ENCODE assay signal across 11 cellular contexts in the genomic region with DNA sequence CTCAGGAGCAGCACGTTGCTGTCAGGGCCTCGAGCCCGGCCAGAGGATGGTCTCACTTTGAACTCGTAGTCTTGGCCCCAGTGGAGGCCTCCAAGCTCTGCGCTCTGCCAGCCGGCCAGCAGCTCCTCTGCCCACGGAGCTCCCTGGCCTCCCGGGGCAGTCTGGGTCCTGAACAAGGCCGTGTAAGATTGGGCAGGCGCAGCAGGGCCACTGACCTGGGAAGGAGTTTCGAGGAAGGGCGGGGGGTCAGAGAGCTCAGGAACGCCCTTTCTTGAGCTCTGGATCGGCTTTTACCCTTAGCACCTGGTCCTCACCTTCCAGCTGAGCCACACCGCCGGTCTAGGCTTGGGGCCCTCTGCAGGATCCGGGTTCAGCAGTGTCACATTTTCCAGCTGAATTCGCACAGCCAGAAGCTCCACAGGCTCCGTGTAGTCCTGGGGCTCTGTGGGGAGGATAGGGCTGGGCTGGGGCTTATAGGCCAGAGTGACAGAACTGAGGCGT. TPM values are rescaled to one million over a fixed set of nuclear protein-coding genes. Genes with fewer than 3 reads are reported as not detected.
DNase-seq lines count a peak whose midpoint lies in the region; ATAC-seq, FAIRE-seq and TF ChIP-seq lines count a peak whose summit lies in the region.
"Had no signal": no experiment of that assay in that cellular context is flagged by ENCODE, and none has a peak within 500 bp of the region (broad histone marks: within the 10 kb centered on the region; RNA-seq: fewer than 3 reads in every experiment).

No MANE protein-coding gene starts in this region.

- H3K9me3 ChIP-seq in HepG2 (ENCODE audit: low read length): no peaks in the 10 kb centered on the region
- H3K9me3 ChIP-seq: mucosa of descending colon had no signal

- TF ChIP-seq CTCF in HepG2 (CRISPR knock-in tag; IDR thresholded peaks at IDR 0.05): no peak

- no peak; the same call in 2 of the 3 replicates for ATAC-seq in HepG2
- no peak for ATAC-seq in GM18870 (IDR thresholded peaks at IDR 0.05; ENCODE audit: unreplicated experiment)
- ATAC-seq: activated naive CD8-positive, alpha-beta T cell treated with anti-CD3 and anti-CD28 coated beads, Interleukin-2, amount 50 U/mL, for 24 hours; mucosa of descending colon; PC-3; stimulated activated memory B cell treated with anti-CD40 and anti-IgM and Interleukin-4, amounts not matched to agents 10 μg/mL and 1 μg/mL and 100 μg/mL, for 72 hours had no signal

- no peak for FAIRE-seq in HepG2 (lab: Jason Lieb, UNC)

- POLR2A ChIA-PET in HepG2 (lab: Yijun Ruan, JAX): no interaction called here
- POLR2A ChIA-PET in activated CD4-positive, alpha-beta memory T cell treated with anti-CD3 and anti-CD28 coated beads, Interleukin-2, amount 10 ng/mL, durations not matched to agents 7 days and 5 days (lab: Charles Lee): no interaction called here

- peak; percentile 1 for DNase-seq in GM03348 (ENCODE audit: low spot score)
- no peak for DNase-seq in HepG2 (ENCODE audit: low spot score)
- DNase-seq in activated CD4-positive, alpha-beta memory T cell treated with anti-CD3 and anti-CD28 coated beads, Interleukin-2, amount 10 ng/mL, durations not matched to agents 7 days and 5 days: no peak
- DNase-seq: activated naive CD8-positive, alpha-beta T cell treated with anti-CD3 and anti-CD28 coated beads, Interleukin-2, amount 50 U/mL, for 24 hours; mucosa of descending colon; NCI-H146; NCI-H510A; PC-3 had no signal

- H3K4me1 Mint-ChIP-seq in activated CD4-positive, alpha-beta memory T cell treated with anti-CD3 and anti-CD28 coated beads, Interleukin-2, amount 10 ng/mL, durations not matched to agents 7 days and 5 days: peaks cover 7% of the 10 kb centered on the region
- H3K4me1 Mint-ChIP-seq: activated naive CD8-positive, alpha-beta T cell treated with anti-CD3 and anti-CD28 coated beads, Interleukin-2, amount 50 U/mL, for 24 hours; stimulated activated memory B cell treated with anti-CD40 and anti-IgM and Interleukin-4, amounts not matched to agents 10 μg/mL and 1 μg/mL and 100 μg/mL, for 72 hours had no signal

- CTCF ChIA-PET in HepG2 (lab: Yijun Ruan, JAX; ENCODE audit: low intra/inter-chr PET ratio, low total read pairs): no interaction called here
- CTCF ChIA-PET in activated CD4-positive, alpha-beta memory T cell treated with anti-CD3 and anti-CD28 coated beads, Interleukin-2, amount 10 ng/mL, durations not matched to agents 7 days and 5 days (lab: Charles Lee): no interaction called here

- no TSS peak for BruUV-seq in HepG2 (replicated peaks; lab: Mats Ljungman, UMichigan)

- no peaks in the 10 kb centered on the region for H3K9me3 Mint-ChIP-seq in activated CD4-positive, alpha-beta memory T cell treated with anti-CD3 and anti-CD28 coated beads, Interleukin-2, amount 10 ng/mL, durations not matched to agents 7 days and 5 days
- H3K9me3 Mint-ChIP-seq: activated naive CD8-positive, alpha-beta T cell treated with anti-CD3 and anti-CD28 coated beads, Interleukin-2, amount 50 U/mL, for 24 hours; IgD-negative memory B cell; stimulated activated memory B cell treated with anti-CD40 and anti-IgM and Interleukin-4, amounts not matched to agents 10 μg/mL and 1 μg/mL and 100 μg/mL, for 72 hours had no signal

- WGBS in HepG2 (ENCODE audit: low lambda C conversion rate): 51% methylated on average over 8 of the region's 20 CpGs

- in situ Hi-C loops in HepG2 (cut with HindIII; ENCODE audit: extremely low pct_ligation_motif_present, low pct_unique_long_range_greater_than_20kb): no loop called here

- intact Hi-C loops in HepG2 (cut with micrococcal nuclease; ENCODE audit: unreplicated experiment): no loop called here

- H3K27ac Mint-ChIP-seq in activated CD4-positive, alpha-beta memory T cell treated with anti-CD3 and anti-CD28 coated beads, Interleukin-2, amount 10 ng/mL, durations not matched to agents 7 days and 5 days: no peak overlapping the region
- H3K27ac Mint-ChIP-seq: activated naive CD8-positive, alpha-beta T cell treated with anti-CD3 and anti-CD28 coated beads, Interleukin-2, amount 50 U/mL, for 24 hours; IgD-negative memory B cell; stimulated activated memory B cell treated with anti-CD40 and anti-IgM and Interleukin-4, amounts not matched to agents 10 μg/mL and 1 μg/mL and 100 μg/mL, for 72 hours had no signal

- TF ChIP-seq EP300 in HepG2 (IDR thresholded peaks at IDR 0.05; ENCODE audit: low read depth in 2 of 2, low read length in 2 of 2) (no peak), HepG2 (CRISPR knock-in tag; IDR thresholded peaks at IDR 0.05; ENCODE audit: borderline replicate concordance) (no peak)

- no peaks in the 10 kb centered on the region for H4K20me1 ChIP-seq in HepG2 (ENCODE audit: insufficient read depth, low read length)

- H3K4me1 ChIP-seq in HepG2 (ENCODE audit: insufficient read depth, low read length): peaks cover 62% of the 10 kb centered on the region

- H3K36me3 Mint-ChIP-seq in activated CD4-positive, alpha-beta memory T cell treated with anti-CD3 and anti-CD28 coated beads, Interleukin-2, amount 10 ng/mL, durations not matched to agents 7 days and 5 days (ENCODE audit: low read depth): no peaks in the 10 kb centered on the region
- H3K36me3 Mint-ChIP-seq: stimulated activated memory B cell treated with anti-CD40 and anti-IgM and Interleukin-4, amounts not matched to agents 10 μg/mL and 1 μg/mL and 100 μg/mL, for 72 hours had no signal

- no peak overlapping the region for H2AFZ ChIP-seq in HepG2 (ENCODE audit: low read length)

- H3K27me3 Mint-ChIP-seq in activated CD4-positive, alpha-beta memory T cell treated with anti-CD3 and anti-CD28 coated beads, Interleukin-2, amount 10 ng/mL, durations not matched to agents 7 days and 5 days: peaks cover 14% of the 10 kb centered on the region

- no peak overlapping the region for H3K27ac ChIP-seq in HepG2 (ENCODE audit: extremely low read length, insufficient read depth, low read length)

- TF ChIP-seq RAD21 in HepG2 (CRISPR knock-in tag; IDR thresholded peaks at IDR 0.05): no peak

- TF ChIP-seq POLR2A in HepG2 (IDR thresholded peaks at IDR 0.05; ENCODE audit: insufficient read depth in 1 of 2, low read depth in 2 of 2, low read length in 2 of 2): no peak

- H3K27me3 ChIP-seq in HepG2 (ENCODE audit: control insufficient read depth in 1 of 2, insufficient read depth in 2 of 2, low read length in 2 of 2): peaks cover 0 to 49% of the 10 kb centered on the region in 2 experiments; a peak in 4 of 5 replicates

- no peaks in the 10 kb centered on the region for H3K36me3 ChIP-seq in HepG2 (replicated peaks in 1 of 2; ENCODE audit: control insufficient read depth in 1 of 2, insufficient read depth in 2 of 2, low read length in 2 of 2)

- H3K4me3 Mint-ChIP-seq in activated CD4-positive, alpha-beta memory T cell treated with anti-CD3 and anti-CD28 coated beads, Interleukin-2, amount 10 ng/mL, durations not matched to agents 7 days and 5 days: no peak overlapping the region
- H3K4me3 Mint-ChIP-seq: activated naive CD8-positive, alpha-beta T cell treated with anti-CD3 and anti-CD28 coated beads, Interleukin-2, amount 50 U/mL, for 24 hours; IgD-negative memory B cell; stimulated activated memory B cell treated with anti-CD40 and anti-IgM and Interleukin-4, amounts not matched to agents 10 μg/mL and 1 μg/mL and 100 μg/mL, for 72 hours had no signal

- H3K9ac ChIP-seq in HepG2 (ENCODE audit: insufficient read depth, low read depth, low read length): no peak overlapping the region

- peak overlapping the region in 1 of 3 experiments; percentile 34; a peak in 1 of 6 replicates for H3K4me3 ChIP-seq in HepG2 (replicated peaks in 1 of 3; ENCODE audit: insufficient read depth in 1 of 3, low read depth in 2 of 3, low read length in 3 of 3)
- H3K4me3 ChIP-seq: mucosa of descending colon had no signal

- no peaks in the 10 kb centered on the region for H3K79me2 ChIP-seq in HepG2 (ENCODE audit: insufficient read depth, low read length)

- peak overlapping the region; percentile 67; the same call in 1 of the 2 replicates for H3K4me2 ChIP-seq in HepG2 (ENCODE audit: low read depth, low read length)

RNA-seq across cellular contexts. Expression of gene ROBO4, which starts 2.1 kb away (rescaled TPM):
- total RNA-seq in HepG2 (2016; rRNA removed; fragmentation: Illumina TruSeq; extraction: Trizol): 0.07 TPM in 1 of 2 replicates, not detected in the other
- not detected in 2 replicates for total RNA-seq in HepG2 (2016; cell fraction: cytosol; rRNA removed; fragmentation: Illumina TruSeq; extraction: Trizol; ENCODE audit: low read depth)
- not detected in 2 replicates for total RNA-seq in HepG2 (2016; cell fraction: insoluble cytoplasmic fraction; rRNA removed; fragmentation: Illumina TruSeq; extraction: Trizol)
- not detected in 2 replicates for total RNA-seq in HepG2 (2016; cell fraction: membrane; rRNA removed; fragmentation: Illumina TruSeq; extraction: Trizol)
- not detected in 2 replicates for total RNA-seq in HepG2 (2016; cell fraction: nucleus; rRNA removed; fragmentation: Illumina TruSeq; extraction: Trizol)
- polyA plus RNA-seq in HepG2 (2011; rRNA removed): 0.47 and 1.1 TPM in 2 replicates
- polyA plus RNA-seq in HepG2 (2011; cell fraction: cytosol; rRNA removed): 0.21 and 0.60 TPM in 2 replicates
- polyA plus RNA-seq in HepG2 (2011; cell fraction: nucleus; rRNA removed): 4.1 and 9.2 TPM in 2 replicates
- 2.2 and 2.4 TPM in 2 replicates for polyA plus RNA-seq in HepG2 (2012)
- polyA plus RNA-seq in HepG2 (2016; cell fraction: cytosol; fragmentation: Illumina TruSeq; extraction: Trizol; ENCODE audit: low read depth): not detected in 2 replicates
- polyA plus RNA-seq in HepG2 (2016; cell fraction: insoluble cytoplasmic fraction; fragmentation: Illumina TruSeq; extraction: Trizol; ENCODE audit: low read depth): not detected in 2 replicates
- polyA plus RNA-seq in HepG2 (2016; cell fraction: membrane; fragmentation: Illumina TruSeq; extraction: Trizol; ENCODE audit: low read depth): not detected in 2 replicates
- polyA plus RNA-seq in HepG2 (2016; cell fraction: nucleus; fragmentation: Illumina TruSeq; extraction: Trizol; ENCODE audit: insufficient read depth, low read depth): 0.51 and 0.55 TPM in 2 replicates
- polyA minus RNA-seq in HepG2 (2011; rRNA and poly(A)+ RNA removed; ENCODE audit: low replicate concordance): 6.3 TPM in 1 of 2 replicates, not detected in the other
- polyA minus RNA-seq in HepG2 (2011; cell fraction: cytosol; rRNA and poly(A)+ RNA removed): 2.1 and 2.7 TPM in 2 replicates
- 3.7 and 7.2 TPM in 2 replicates for polyA minus RNA-seq in HepG2 (2011; cell fraction: nucleus; rRNA and poly(A)+ RNA removed)
- not detected for total RNA-seq in activated CD4-positive, alpha-beta memory T cell treated with anti-CD3 and anti-CD28 coated beads, Interleukin-2, amount 10 ng/mL, durations not matched to agents 7 days and 5 days
- polyA plus RNA-seq: IgD-negative memory B cell had no signal

RNA-seq across cellular contexts. Expression of gene HEPN1, which starts 23.5 kb away (rescaled TPM):
- total RNA-seq in HepG2 (2016; rRNA removed; fragmentation: Illumina TruSeq; extraction: Trizol): not detected in 2 replicates
- not detected in 2 replicates for total RNA-seq in HepG2 (2016; cell fraction: cytosol; rRNA removed; fragmentation: Illumina TruSeq; extraction: Trizol; ENCODE audit: low read depth)
- total RNA-seq in HepG2 (2016; cell fraction: insoluble cytoplasmic fraction; rRNA removed; fragmentation: Illumina TruSeq; extraction: Trizol): not detected in 2 replicates
- total RNA-seq in HepG2 (2016; cell fraction: membrane; rRNA removed; fragmentation: Illumina TruSeq; extraction: Trizol): not detected in 2 replicates
- total RNA-seq in HepG2 (2016; cell fraction: nucleus; rRNA removed; fragmentation: Illumina TruSeq; extraction: Trizol): not detected in 2 replicates
- not detected in 2 replicates for polyA plus RNA-seq in HepG2 (2011; rRNA removed)
- polyA plus RNA-seq in HepG2 (2011; cell fraction: cytosol; rRNA removed): not detected in 2 replicates
- polyA plus RNA-seq in HepG2 (2011; cell fraction: nucleus; rRNA removed): not detected in 2 replicates
- 34.1 and 38.2 TPM in 2 replicates for polyA plus RNA-seq in HepG2 (2012)
- polyA plus RNA-seq in HepG2 (2016; cell fraction: cytosol; fragmentation: Illumina TruSeq; extraction: Trizol; ENCODE audit: low read depth): not detected in 2 replicates
- polyA plus RNA-seq in HepG2 (2016; cell fraction: insoluble cytoplasmic fraction; fragmentation: Illumina TruSeq; extraction: Trizol; ENCODE audit: low read depth): not detected in 2 replicates
- not detected in 2 replicates for polyA plus RNA-seq in HepG2 (2016; cell fraction: membrane; fragmentation: Illumina TruSeq; extraction: Trizol; ENCODE audit: low read depth)
- not detected in 2 replicates for polyA plus RNA-seq in HepG2 (2016; cell fraction: nucleus; fragmentation: Illumina TruSeq; extraction: Trizol; ENCODE audit: insufficient read depth, low read depth)
- polyA minus RNA-seq in HepG2 (2011; rRNA and poly(A)+ RNA removed; ENCODE audit: low replicate concordance): not detected in 2 replicates
- polyA minus RNA-seq in HepG2 (2011; cell fraction: cytosol; rRNA and poly(A)+ RNA removed): 0.70 TPM in 1 of 2 replicates, not detected in the other
- 0.26 TPM in 1 of 2 replicates, not detected in the other for polyA minus RNA-seq in HepG2 (2011; cell fraction: nucleus; rRNA and poly(A)+ RNA removed)
- not detected for total RNA-seq in activated CD4-positive, alpha-beta memory T cell treated with anti-CD3 and anti-CD28 coated beads, Interleukin-2, amount 10 ng/mL, durations not matched to agents 7 days and 5 days
- total RNA-seq: mucosa of descending colon, PC-3 had no signal
- polyA plus RNA-seq: IgD-negative memory B cell had no signal

RNA-seq across cellular contexts. Expression of gene ROBO3, which starts 30.3 kb away (rescaled TPM):
- 0.07 TPM in 1 of 2 replicates, not detected in the other for total RNA-seq in HepG2 (2016; rRNA removed; fragmentation: Illumina TruSeq; extraction: Trizol)
- total RNA-seq in HepG2 (2016; cell fraction: cytosol; rRNA removed; fragmentation: Illumina TruSeq; extraction: Trizol; ENCODE audit: low read depth): not detected in 2 replicates
- total RNA-seq in HepG2 (2016; cell fraction: insoluble cytoplasmic fraction; rRNA removed; fragmentation: Illumina TruSeq; extraction: Trizol): 0.28 TPM in 1 of 2 replicates, not detected in the other
- total RNA-seq in HepG2 (2016; cell fraction: membrane; rRNA removed; fragmentation: Illumina TruSeq; extraction: Trizol): 0.24 and 0.25 TPM in 2 replicates
- total RNA-seq in HepG2 (2016; cell fraction: nucleus; rRNA removed; fragmentation: Illumina TruSeq; extraction: Trizol): 0.44 and 0.96 TPM in 2 replicates
- 2.2 and 2.4 TPM in 2 replicates for polyA plus RNA-seq in HepG2 (2011; rRNA removed)
- 0.49 and 2.1 TPM in 2 replicates for polyA plus RNA-seq in HepG2 (2011; cell fraction: cytosol; rRNA removed)
- polyA plus RNA-seq in HepG2 (2011; cell fraction: nucleus; rRNA removed): 10.4 and 24.0 TPM in 2 replicates
- 2.3 and 3.0 TPM in 2 replicates for polyA plus RNA-seq in HepG2 (2012)
- 0.10 and 0.23 TPM in 2 replicates for polyA plus RNA-seq in HepG2 (2016; cell fraction: cytosol; fragmentation: Illumina TruSeq; extraction: Trizol; ENCODE audit: low read depth)
- 0.28 TPM in 1 of 2 replicates, not detected in the other for polyA plus RNA-seq in HepG2 (2016; cell fraction: insoluble cytoplasmic fraction; fragmentation: Illumina TruSeq; extraction: Trizol; ENCODE audit: low read depth)
- polyA plus RNA-seq in HepG2 (2016; cell fraction: membrane; fragmentation: Illumina TruSeq; extraction: Trizol; ENCODE audit: low read depth): 0.50 TPM in 1 of 2 replicates, not detected in the other
- polyA plus RNA-seq in HepG2 (2016; cell fraction: nucleus; fragmentation: Illumina TruSeq; extraction: Trizol; ENCODE audit: insufficient read depth, low read depth): 0.48 and 0.88 TPM in 2 replicates
- polyA minus RNA-seq in HepG2 (2011; rRNA and poly(A)+ RNA removed; ENCODE audit: low replicate concordance): 1.2 TPM in 1 of 2 replicates, not detected in the other
- not detected in 2 replicates for polyA minus RNA-seq in HepG2 (2011; cell fraction: cytosol; rRNA and poly(A)+ RNA removed)
- 1.2 and 1.7 TPM in 2 replicates for polyA minus RNA-seq in HepG2 (2011; cell fraction: nucleus; rRNA and poly(A)+ RNA removed)
- total RNA-seq in activated CD4-positive, alpha-beta memory T cell treated with anti-CD3 and anti-CD28 coated beads, Interleukin-2, amount 10 ng/mL, durations not matched to agents 7 days and 5 days: 1 to 10 TPM; 7.9 to 8.5 TPM
- polyA plus RNA-seq: IgD-negative memory B cell had no signal

RNA-seq across cellular contexts. Expression of gene HEPACAM, which starts 40.3 kb away (rescaled TPM):
- 58.5 and 66.9 TPM in 2 replicates for total RNA-seq in HepG2 (2016; rRNA removed; fragmentation: Illumina TruSeq; extraction: Trizol)
- total RNA-seq in HepG2 (2016; cell fraction: cytosol; rRNA removed; fragmentation: Illumina TruSeq; extraction: Trizol; ENCODE audit: low read depth): 17.6 and 18.7 TPM in 2 replicates
- total RNA-seq in HepG2 (2016; cell fraction: insoluble cytoplasmic fraction; rRNA removed; fragmentation: Illumina TruSeq; extraction: Trizol): 53.8 and 67.4 TPM in 2 replicates
- total RNA-seq in HepG2 (2016; cell fraction: membrane; rRNA removed; fragmentation: Illumina TruSeq; extraction: Trizol): 53.8 and 64.2 TPM in 2 replicates
- total RNA-seq in HepG2 (2016; cell fraction: nucleus; rRNA removed; fragmentation: Illumina TruSeq; extraction: Trizol): 81.5 and 83.9 TPM in 2 replicates
- 74.8 and 121 TPM in 2 replicates for polyA plus RNA-seq in HepG2 (2011; rRNA removed)
- polyA plus RNA-seq in HepG2 (2011; cell fraction: cytosol; rRNA removed): 47.5 and 102 TPM in 2 replicates
- 131 and 258 TPM in 2 replicates for polyA plus RNA-seq in HepG2 (2011; cell fraction: nucleus; rRNA removed)
- 59.1 and 64.3 TPM in 2 replicates for polyA plus RNA-seq in HepG2 (2012)
- polyA plus RNA-seq in HepG2 (2016; cell fraction: cytosol; fragmentation: Illumina TruSeq; extraction: Trizol; ENCODE audit: low read depth): 10.5 and 13.0 TPM in 2 replicates
- polyA plus RNA-seq in HepG2 (2016; cell fraction: insoluble cytoplasmic fraction; fragmentation: Illumina TruSeq; extraction: Trizol; ENCODE audit: low read depth): 31.3 and 35.9 TPM in 2 replicates
- 36.7 and 41.7 TPM in 2 replicates for polyA plus RNA-seq in HepG2 (2016; cell fraction: membrane; fragmentation: Illumina TruSeq; extraction: Trizol; ENCODE audit: low read depth)
- 102 and 105 TPM in 2 replicates for polyA plus RNA-seq in HepG2 (2016; cell fraction: nucleus; fragmentation: Illumina TruSeq; extraction: Trizol; ENCODE audit: insufficient read depth, low read depth)
- 0.19 and 706 TPM in 2 replicates for polyA minus RNA-seq in HepG2 (2011; rRNA and poly(A)+ RNA removed; ENCODE audit: low replicate concordance)
- 95.5 and 142 TPM in 2 replicates for polyA minus RNA-seq in HepG2 (2011; cell fraction: cytosol; rRNA and poly(A)+ RNA removed)
- polyA minus RNA-seq in HepG2 (2011; cell fraction: nucleus; rRNA and poly(A)+ RNA removed): 137 and 199 TPM in 2 replicates
- not detected for total RNA-seq in activated CD4-positive, alpha-beta memory T cell treated with anti-CD3 and anti-CD28 coated beads, Interleukin-2, amount 10 ng/mL, durations not matched to agents 7 days and 5 days
- polyA plus RNA-seq: IgD-negative memory B cell had no signal

RNA-seq across cellular contexts. Expression of gene CCDC15, which starts 58.5 kb away (rescaled TPM):
- 4.6 and 6.5 TPM in 2 replicates for total RNA-seq in HepG2 (2016; rRNA removed; fragmentation: Illumina TruSeq; extraction: Trizol)
- total RNA-seq in HepG2 (2016; cell fraction: cytosol; rRNA removed; fragmentation: Illumina TruSeq; extraction: Trizol; ENCODE audit: low read depth): 3.4 and 5.0 TPM in 2 replicates
- total RNA-seq in HepG2 (2016; cell fraction: insoluble cytoplasmic fraction; rRNA removed; fragmentation: Illumina TruSeq; extraction: Trizol): 4.3 and 5.4 TPM in 2 replicates
- 2.5 and 3.6 TPM in 2 replicates for total RNA-seq in HepG2 (2016; cell fraction: membrane; rRNA removed; fragmentation: Illumina TruSeq; extraction: Trizol)
- total RNA-seq in HepG2 (2016; cell fraction: nucleus; rRNA removed; fragmentation: Illumina TruSeq; extraction: Trizol): 9.8 and 10.9 TPM in 2 replicates
- 1.2 and 2.2 TPM in 2 replicates for polyA plus RNA-seq in HepG2 (2011; rRNA removed)
- polyA plus RNA-seq in HepG2 (2011; cell fraction: cytosol; rRNA removed): 0.63 and 0.85 TPM in 2 replicates
- polyA plus RNA-seq in HepG2 (2011; cell fraction: nucleus; rRNA removed): 1.5 and 2.5 TPM in 2 replicates
- polyA plus RNA-seq in HepG2 (2012): 0.69 and 1.7 TPM in 2 replicates
- 0.19 and 0.21 TPM in 2 replicates for polyA plus RNA-seq in HepG2 (2016; cell fraction: cytosol; fragmentation: Illumina TruSeq; extraction: Trizol; ENCODE audit: low read depth)
- 3.6 and 4.3 TPM in 2 replicates for polyA plus RNA-seq in HepG2 (2016; cell fraction: insoluble cytoplasmic fraction; fragmentation: Illumina TruSeq; extraction: Trizol; ENCODE audit: low read depth)
- polyA plus RNA-seq in HepG2 (2016; cell fraction: membrane; fragmentation: Illumina TruSeq; extraction: Trizol; ENCODE audit: low read depth): 0.18 and 0.38 TPM in 2 replicates
- polyA plus RNA-seq in HepG2 (2016; cell fraction: nucleus; fragmentation: Illumina TruSeq; extraction: Trizol; ENCODE audit: insufficient read depth, low read depth): 4.4 and 5.8 TPM in 2 replicates
- 1.2 TPM in 1 of 2 replicates, not detected in the other for polyA minus RNA-seq in HepG2 (2011; rRNA and poly(A)+ RNA removed; ENCODE audit: low replicate concordance)
- polyA minus RNA-seq in HepG2 (2011; cell fraction: cytosol; rRNA and poly(A)+ RNA removed): 1.6 and 2.1 TPM in 2 replicates
- polyA minus RNA-seq in HepG2 (2011; cell fraction: nucleus; rRNA and poly(A)+ RNA removed): 11.4 and 20.6 TPM in 2 replicates
- total RNA-seq in activated CD4-positive, alpha-beta memory T cell treated with anti-CD3 and anti-CD28 coated beads, Interleukin-2, amount 10 ng/mL, durations not matched to agents 7 days and 5 days: 1 to 10 TPM; 9.2 to 9.7 TPM
